Comparison of ENCODE assay signal across 23 cellular contexts in the genomic region with DNA sequence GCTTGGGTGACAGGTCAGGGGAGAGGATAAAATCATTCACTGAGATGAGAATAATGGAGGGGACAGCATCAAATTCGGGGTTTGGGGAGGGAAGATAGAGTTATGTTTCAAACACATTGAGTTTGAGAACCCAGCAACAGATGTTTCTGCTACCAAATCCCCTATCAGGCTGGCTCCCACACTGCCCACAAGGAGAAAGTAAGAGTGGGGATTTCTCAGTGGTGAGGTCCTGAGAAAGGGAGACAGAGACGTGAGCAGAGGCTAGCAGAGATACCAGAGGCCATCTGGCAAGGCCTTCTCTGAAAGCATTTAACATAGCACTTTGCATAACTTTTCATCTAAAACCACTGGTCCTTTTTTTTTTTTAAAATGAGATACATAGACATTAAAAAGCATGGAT. TPM values are rescaled to one million over a fixed set of nuclear protein-coding genes. Genes with fewer than 3 reads are reported as not detected.
DNase-seq lines count a peak whose midpoint lies in the region; ATAC-seq, FAIRE-seq and TF ChIP-seq lines count a peak whose summit lies in the region.
"Had no signal": no experiment of that assay in that cellular context is flagged by ENCODE, and none has a peak within 500 bp of the region (broad histone marks: within the 10 kb centered on the region; RNA-seq: fewer than 3 reads in every experiment).

No MANE protein-coding gene starts in this region.

- H3K18ac ChIP-seq in mesenchymal stem cell (ENCODE audit: low read depth in 1 of 2, low read length in 2 of 2), result no peak overlapping the region

- no peak overlapping the region for H3K4me2 ChIP-seq in mesenchymal stem cell (ENCODE audit: low read length, poor library complexity, severe bottlenecking)
- H3K4me2 ChIP-seq: A549; BLaER1 treated with 17β-estradiol and CSF1 and Interleukin-3, amounts not matched to agents 10 nM and 100 nM; SK-N-SH had no signal

- peaks cover 17% of the 10 kb centered on the region for H3K4me1 Mint-ChIP-seq in activated CD8-positive, alpha-beta memory T cell treated with anti-CD3 and anti-CD28 coated beads, Interleukin-2, amount 10 ng/mL, durations not matched to agents 7 days and 5 days
- peaks cover 0 to 5% of the 10 kb centered on the region in 2 donors for H3K4me1 Mint-ChIP-seq in effector memory CD8-positive, alpha-beta T cell (ENCODE audit: low read depth in 2 of 2)

- no peak overlapping the region for H2BK12ac ChIP-seq in mesenchymal stem cell (ENCODE audit: low read length in 2 of 2)

- H3K27ac Mint-ChIP-seq in activated CD8-positive, alpha-beta memory T cell treated with anti-CD3 and anti-CD28 coated beads, Interleukin-2, amount 10 ng/mL, durations not matched to agents 7 days and 5 days, result no peak overlapping the region
- no peak overlapping the region for H3K27ac Mint-ChIP-seq in effector memory CD8-positive, alpha-beta T cell
- H3K27ac Mint-ChIP-seq: T-cell had no signal

- no peak overlapping the region for H3K27ac ChIP-seq in mesenchymal stem cell (ENCODE audit: low read length, poor library complexity, severe bottlenecking)
- H3K27ac ChIP-seq: A549; BLaER1 treated with 17β-estradiol and CSF1 and Interleukin-3, amounts not matched to agents 10 nM and 100 nM; Peyer's patch had no signal

- no peak overlapping the region for H2BK5ac ChIP-seq in mesenchymal stem cell (ENCODE audit: low read depth, low read length, poor library complexity, severe bottlenecking)

- H3K9me3 ChIP-seq in mesenchymal stem cell (ENCODE audit: control insufficient read depth, low read length), result no peaks in the 10 kb centered on the region
- H3K9me3 ChIP-seq: A549; BLaER1 treated with 17β-estradiol and CSF1 and Interleukin-3, amounts not matched to agents 10 nM and 100 nM; Peyer's patch; SK-N-SH had no signal

- H2BK15ac ChIP-seq in mesenchymal stem cell (ENCODE audit: low read depth, poor library complexity, severe bottlenecking), result no peak overlapping the region

- no peak overlapping the region for H3K14ac ChIP-seq in mesenchymal stem cell (ENCODE audit: low read length in 2 of 2)

- H3K36me3 Mint-ChIP-seq in activated CD8-positive, alpha-beta memory T cell treated with anti-CD3 and anti-CD28 coated beads, Interleukin-2, amount 10 ng/mL, durations not matched to agents 7 days and 5 days, result no peaks in the 10 kb centered on the region
- no peaks in the 10 kb centered on the region for H3K36me3 Mint-ChIP-seq in effector memory CD8-positive, alpha-beta T cell (ENCODE audit: insufficient read depth)
- H3K36me3 Mint-ChIP-seq: T-cell had no signal

- no peak overlapping the region for H2AFZ ChIP-seq in mesenchymal stem cell (ENCODE audit: low read depth, low read length)

- no peak overlapping the region for H3K9ac ChIP-seq in mesenchymal stem cell (ENCODE audit: low read length)
- H3K9ac ChIP-seq: BLaER1 treated with 17β-estradiol and CSF1 and Interleukin-3, amounts not matched to agents 10 nM and 100 nM; SK-N-SH had no signal

- H3K4me3 ChIP-seq in mesenchymal stem cell (ENCODE audit: insufficient read depth in 1 of 2, low read depth in 1 of 2, low read length in 2 of 2), result no peak overlapping the region
- H3K4me3 ChIP-seq: A549; BLaER1 treated with 17β-estradiol and CSF1 and Interleukin-3, amounts not matched to agents 10 nM and 100 nM; Peyer's patch had no signal

- no peak for DNase-seq in D721Med (ENCODE audit: insufficient read length, low spot score)
- peak; percentile 68 for DNase-seq in NCI-H82 (lab: John Stamatoyannopoulos, UW)
- DNase-seq in mesenchymal stem cell, result no peak
- DNase-seq in stimulated activated CD4-positive, alpha-beta T cell treated with anti-CD3 and anti-CD28 coated beads, Interleukin-4, amount 100 ng/mL, for 4 hours, result no peak
- no peak for DNase-seq in activated CD8-positive, alpha-beta memory T cell treated with anti-CD3 and anti-CD28 coated beads, Interleukin-2, amount 10 ng/mL, durations not matched to agents 7 days and 5 days
- DNase-seq in effector memory CD8-positive, alpha-beta T cell, result no peak
- DNase-seq: DMS153, GOT3, IMR-90, MV-4-11, NCI-H1417, NCI-H1930, NCI-H2171, NCI-H446, NCI-H774, Peyer's patch, SK-N-SH, T-cell had no signal

- H4K91ac ChIP-seq in mesenchymal stem cell (ENCODE audit: low read length), result peak overlapping the region; percentile 27

- ATAC-seq in HG02571 (IDR thresholded peaks at IDR 0.05; ENCODE audit: unreplicated experiment), result peak; percentile 58
- no peak for ATAC-seq in GM18907 (IDR thresholded peaks at IDR 0.05; ENCODE audit: unreplicated experiment)
- no peak for ATAC-seq in activated CD8-positive, alpha-beta memory T cell treated with anti-CD3 and anti-CD28 coated beads, Interleukin-2, amount 10 ng/mL, durations not matched to agents 7 days and 5 days
- no peak for ATAC-seq in effector memory CD8-positive, alpha-beta T cell (replicated peaks)
- ATAC-seq: A549, Right ventricle myocardium inferior, T-cell had no signal

- peaks cover 25% of the 10 kb centered on the region for H3K27me3 Mint-ChIP-seq in activated CD8-positive, alpha-beta memory T cell treated with anti-CD3 and anti-CD28 coated beads, Interleukin-2, amount 10 ng/mL, durations not matched to agents 7 days and 5 days
- H3K27me3 Mint-ChIP-seq in effector memory CD8-positive, alpha-beta T cell, result peaks cover 16 to 34% of the 10 kb centered on the region in 2 donors

- no CpG with 5 or more reads among the region's 2 CpGs for WGBS in mesenchymal stem cell

- TF ChIP-seq CTCF in D721Med (IDR thresholded peaks at IDR 0.05; ENCODE audit: insufficient read depth, missing control alignments), result no peak

- H2AK5ac ChIP-seq in mesenchymal stem cell (ENCODE audit: low read length, severe bottlenecking), result no peak overlapping the region

- H3K79me1 ChIP-seq in mesenchymal stem cell (replicated peaks; ENCODE audit: low read length, poor library complexity, severe bottlenecking), result no peaks in the 10 kb centered on the region

- peak overlapping the region in 1 of 2 experiments; percentile 29 for H3K23ac ChIP-seq in mesenchymal stem cell (ENCODE audit: low read length in 2 of 2)

- no peak overlapping the region for H3K4ac ChIP-seq in mesenchymal stem cell (ENCODE audit: low read depth in 1 of 2, low read length in 2 of 2)

- CTCF ChIA-PET in activated CD8-positive, alpha-beta memory T cell treated with anti-CD3 and anti-CD28 coated beads, Interleukin-2, amount 10 ng/mL, durations not matched to agents 7 days and 5 days (lab: Charles Lee), result no interaction called here

- H2BK120ac ChIP-seq in mesenchymal stem cell (ENCODE audit: low read depth, low read length), result no peak overlapping the region

- H3K4me3 Mint-ChIP-seq in activated CD8-positive, alpha-beta memory T cell treated with anti-CD3 and anti-CD28 coated beads, Interleukin-2, amount 10 ng/mL, durations not matched to agents 7 days and 5 days, result no peak overlapping the region
- no peak overlapping the region for H3K4me3 Mint-ChIP-seq in effector memory CD8-positive, alpha-beta T cell
- H3K4me3 Mint-ChIP-seq: T-cell had no signal

- no peaks in the 10 kb centered on the region for H3K4me1 ChIP-seq in mesenchymal stem cell (ENCODE audit: control insufficient read depth, insufficient read depth, low read depth, low read length)
- H3K4me1 ChIP-seq: Peyer's patch had no signal

- no peaks in the 10 kb centered on the region for H3K36me3 ChIP-seq in mesenchymal stem cell (ENCODE audit: control insufficient read depth in 1 of 2, insufficient read depth in 2 of 2, low read depth in 1 of 2, low read length in 2 of 2)
- H3K36me3 ChIP-seq: BLaER1 treated with 17β-estradiol and CSF1 and Interleukin-3, amounts not matched to agents 10 nM and 100 nM; Peyer's patch had no signal

- FAIRE-seq in D721Med (lab: Jason Lieb, UNC), result peak; percentile 16
- FAIRE-seq: A549 had no signal

- no peak overlapping the region for H4K8ac ChIP-seq in mesenchymal stem cell (ENCODE audit: low read length)

- no peaks in the 10 kb centered on the region for H3K9me3 Mint-ChIP-seq in activated CD8-positive, alpha-beta memory T cell treated with anti-CD3 and anti-CD28 coated beads, Interleukin-2, amount 10 ng/mL, durations not matched to agents 7 days and 5 days (ENCODE audit: low read depth)
- no peaks in the 10 kb centered on the region for H3K9me3 Mint-ChIP-seq in effector memory CD8-positive, alpha-beta T cell
- H3K9me3 Mint-ChIP-seq: T-cell had no signal

- H3K27me3 ChIP-seq in mesenchymal stem cell (ENCODE audit: control insufficient read depth in 1 of 2, insufficient read depth in 1 of 2, low read length in 2 of 2), result peaks cover 0 to 9% of the 10 kb centered on the region in 2 experiments
- H3K27me3 ChIP-seq: BLaER1 treated with 17β-estradiol and CSF1 and Interleukin-3, amounts not matched to agents 10 nM and 100 nM; Peyer's patch had no signal

RNA-seq across cellular contexts. Expression of gene SLF2, which starts 7.9 kb away (rescaled TPM):
- polyA plus RNA-seq in mesenchymal stem cell (2013, experiment 1 of 2), result 18.2 TPM
- polyA plus RNA-seq in mesenchymal stem cell (2013, experiment 2 of 2), result 18.0 TPM
- 10 to 100 TPM; 41.4 to 53.0 TPM for total RNA-seq in activated CD8-positive, alpha-beta memory T cell treated with anti-CD3 and anti-CD28 coated beads, Interleukin-2, amount 10 ng/mL, durations not matched to agents 7 days and 5 days
